33 cellular contexts compared by ENCODE assay signal in the genomic region with DNA sequence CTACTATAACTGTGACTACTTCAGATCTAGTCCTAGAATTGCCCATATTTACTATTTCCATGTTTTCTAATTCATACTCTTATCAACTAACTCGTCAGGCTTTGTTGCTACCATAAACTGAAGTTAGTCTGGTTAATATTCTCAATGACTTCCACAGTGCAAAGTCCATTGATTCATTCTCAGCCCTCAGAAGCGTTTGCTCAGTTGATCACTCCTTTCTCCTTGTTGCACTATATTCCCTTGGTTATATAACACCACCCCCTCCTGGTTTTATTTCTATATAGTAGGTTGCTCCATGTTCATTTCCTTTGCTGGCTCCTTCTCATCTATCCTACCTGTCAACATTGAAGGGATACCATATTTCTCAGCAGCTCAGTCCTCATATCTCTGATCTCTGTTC. TPM values are rescaled to one million over a fixed set of nuclear protein-coding genes. Genes with fewer than 3 reads are reported as not detected.
"Had no signal": no experiment of that assay in that cellular context is flagged by ENCODE, and none has a peak within 500 bp of the region (broad histone marks: within the 10 kb centered on the region; RNA-seq: fewer than 3 reads in every experiment).

No MANE protein-coding gene starts in this region.

- DNase-seq: activated B cell treated with CpG ODN at 0.5 μM for 24 hours; activated CD4-positive, alpha-beta T cell treated with anti-CD3 and anti-CD28 coated beads for 48 hours; activated CD4-positive, alpha-beta T cell treated with anti-CD3 and anti-CD28 coated beads, Interleukin-2, amount 50 U/mL, for 1 hour; activated CD4-positive, alpha-beta T cell treated with anti-CD3 and anti-CD28 coated beads, Interleukin-2, amount 50 U/mL, for 48 hours; activated CD8-positive, alpha-beta memory T cell treated with anti-CD3 and anti-CD28 coated beads for 24 hours; activated CD8-positive, alpha-beta T cell treated with anti-CD3 and anti-CD28 coated beads for 36 hours; activated effector memory CD4-positive, alpha-beta T cell treated with Interleukin-2 at 50 U/mL for 16 hours; activated gamma-delta T cell treated with Interleukin-2 at 50 U/mL for 16 hours; activated naive CD4-positive, alpha-beta T cell treated with anti-CD3 and anti-CD28 coated beads, Interleukin-2, amount 50 U/mL, for 16 hours; activated naive CD4-positive, alpha-beta T cell treated with Interleukin-2 at 50 U/mL for 16 hours; activated T-cell treated with anti-CD3 and anti-CD28 coated beads, Interleukin-2, amount 50 U/mL, for 4 hours; amniotic stem cell; anterior cingulate cortex; brain microvascular endothelial cell; cortex of kidney; dermis blood vessel endothelial cell; effector CD4-positive, alpha-beta T cell; effector memory CD8-positive, alpha-beta T cell; erythroblast; foreskin melanocyte; heart right ventricle; T-helper 17 cell; T1000; WERI-Rb-1 had no signal

- FAIRE-seq: bronchial epithelial cell had no signal

- ATAC-seq: activated CD4-positive, CD25-positive, alpha-beta regulatory T cell treated with anti-CD3 and anti-CD28 coated beads, Interleukin-2, amount 50 U/mL, for 24 hours; activated CD8-positive, alpha-beta T cell treated with anti-CD3 and anti-CD28 coated beads for 36 hours; activated T-cell treated with anti-CD3 and anti-CD28 coated beads, Interleukin-2, amount 50 U/mL, for 4 hours; activated T-helper 17 cell treated with anti-CD3 and anti-CD28 coated beads, Interleukin-2, amount 50 U/mL, for 72 hours; effector memory CD8-positive, alpha-beta T cell; gastroesophageal sphincter; heart right ventricle; T-helper 17 cell had no signal

RNA-seq across cellular contexts. Expression of gene SLC6A14, which starts 27.2 kb away (rescaled TPM):
- total RNA-seq: activated B cell treated with CpG ODN at 0.5 μM for 24 hours; activated CD8-positive, alpha-beta T cell treated with anti-CD3 and anti-CD28 coated beads for 36 hours; activated T-helper 17 cell treated with anti-CD3 and anti-CD28 coated beads, Interleukin-2, amount 50 U/mL, for 72 hours; astrocyte; chondrocyte; dermis blood vessel endothelial cell; esophagus muscularis mucosa; glomerular endothelial cell; heart right ventricle; T-helper 17 cell had no signal

RNA-seq across cellular contexts. Expression of gene CT83, which starts 53.6 kb away (rescaled TPM):
- total RNA-seq: activated B cell treated with CpG ODN at 0.5 μM for 24 hours; activated CD8-positive, alpha-beta T cell treated with anti-CD3 and anti-CD28 coated beads for 36 hours; activated T-cell treated with anti-CD3 and anti-CD28 coated beads, Interleukin-2, amount 50 U/mL, for 4 hours; activated T-helper 17 cell treated with anti-CD3 and anti-CD28 coated beads, Interleukin-2, amount 50 U/mL, for 72 hours; astrocyte; bronchial epithelial cell; cardiac septum; chondrocyte; dermis blood vessel endothelial cell; esophagus muscularis mucosa; gastroesophageal sphincter; glomerular endothelial cell; heart right ventricle; T-helper 17 cell had no signal
